ENCODE assay signal across 16 cellular contexts in the genomic region with DNA sequence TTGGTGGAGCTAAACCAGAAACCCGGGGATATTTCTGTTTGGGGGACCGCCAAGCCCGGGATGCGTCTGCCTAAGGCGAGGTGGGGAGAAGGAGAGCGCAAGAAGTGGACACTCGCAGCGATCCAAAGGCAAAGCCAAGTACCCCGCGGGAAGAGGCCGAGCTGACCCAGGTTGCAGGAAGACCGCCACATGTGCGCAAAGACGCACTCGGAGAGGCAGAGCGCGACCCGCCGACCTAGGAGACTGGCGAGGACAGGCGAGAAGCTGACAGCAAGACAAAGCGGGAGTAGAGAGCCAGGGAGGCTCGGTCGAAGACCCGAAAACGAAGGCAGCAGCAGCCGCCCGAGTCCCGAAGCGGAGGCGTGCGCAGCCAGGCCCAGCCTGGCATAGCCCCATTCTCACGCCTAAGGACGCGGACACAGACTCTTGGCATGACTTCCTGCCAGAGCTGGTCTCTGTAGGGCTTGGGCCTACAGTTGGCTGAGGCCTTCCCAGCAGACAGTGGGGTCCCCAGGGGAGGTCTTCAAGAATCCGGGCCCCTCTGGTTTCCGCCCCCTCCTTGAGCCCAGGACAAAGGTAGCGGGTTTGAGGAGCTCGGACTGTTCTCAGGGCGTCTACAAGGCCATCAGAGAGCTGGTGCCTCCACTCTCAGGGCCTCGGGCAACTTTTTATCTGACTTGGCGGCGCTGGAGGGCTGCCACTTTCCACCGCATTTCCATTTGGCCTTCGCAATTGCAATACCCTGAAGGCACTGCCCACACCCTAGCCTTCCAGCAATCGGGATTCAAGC. TPM values are rescaled to one million over a fixed set of nuclear protein-coding genes. Genes with fewer than 3 reads are reported as not detected.
DNase-seq lines count a peak whose midpoint lies in the region; TF ChIP-seq lines count a peak whose summit lies in the region.
"Had no signal": no experiment of that assay in that cellular context is flagged by ENCODE, and none has a peak within 500 bp of the region (broad histone marks: within the 10 kb centered on the region; RNA-seq: fewer than 3 reads in every experiment).

No MANE protein-coding gene starts in this region.

- H3K36me3 ChIP-seq in HUES64 (ENCODE audit: insufficient read depth, low read length) (no peaks in the 10 kb centered on the region), osteoblast (ENCODE audit: insufficient read depth, low read length) (no peaks in the 10 kb centered on the region)
- H3K36me3 ChIP-seq: right lobe of liver had no signal

- peaks cover 5% of the 10 kb centered on the region for H4K20me1 ChIP-seq in osteoblast (ENCODE audit: insufficient read depth, low read length)

- no peak overlapping the region for H2AFZ ChIP-seq in osteoblast (ENCODE audit: low read length)

- H3K4me1 Mint-ChIP-seq in glutamatergic neuron (ENCODE audit: low read depth, unreplicated experiment): peaks cover 11% of the 10 kb centered on the region

- H3K27ac ChIP-seq in HUES64 (ENCODE audit: low read depth, low read length) (no peak overlapping the region), osteoblast (ENCODE audit: low read depth, low read length) (no peak overlapping the region)
- H3K27ac ChIP-seq: right lobe of liver had no signal

- TF ChIP-seq CTCF in glutamatergic neuron (IDR thresholded peaks at IDR 0.05; ENCODE audit: partially characterized antibody, unreplicated experiment) (no peak), osteoblast (IDR thresholded peaks at IDR 0.05; ENCODE audit: extremely low read depth, low read depth, low read length) (no peak)

- H3K27me3 ChIP-seq in HUES64 (ENCODE audit: insufficient read depth, low read length) (peaks cover 90% of the 10 kb centered on the region), osteoblast (ENCODE audit: insufficient read depth, low read length) (peaks cover 73% of the 10 kb centered on the region)

- 6% methylated on average over 46 of the region's 46 CpGs for WGBS in HUES64

- H3K27me3 Mint-ChIP-seq in glutamatergic neuron (ENCODE audit: unreplicated experiment): peaks cover 7% of the 10 kb centered on the region
- H3K27me3 Mint-ChIP-seq: memory B cell had no signal

- no peak overlapping the region for H3K27ac Mint-ChIP-seq in glutamatergic neuron (ENCODE audit: unreplicated experiment)

- H3K9me3 Mint-ChIP-seq in glutamatergic neuron (ENCODE audit: unreplicated experiment): peaks cover under 1% of the 10 kb centered on the region
- H3K9me3 Mint-ChIP-seq: memory B cell had no signal

- H3K4me1 ChIP-seq in HUES64 (ENCODE audit: insufficient read depth, low read length) (peaks cover 42% of the 10 kb centered on the region), osteoblast (ENCODE audit: insufficient read depth, low read length) (no peaks in the 10 kb centered on the region)

- DNase-seq in ELF-1 (ENCODE audit: low read depth, low spot score) (peak; percentile 72), glutamatergic neuron (peak; percentile 14), osteoblast (ENCODE audit: insufficient read length, low spot score, missing footprints) (peak; percentile 61), NCI-H1092 treated with DMSO at 0.1 percent for 48 hours (lab: John Stamatoyannopoulos, UW) (no peak), cerebellar cortex (ENCODE audit: low spot score) (no peak), SW480 (ENCODE audit: low spot score) (no peak)
- DNase-seq: activated CD4-positive, alpha-beta T cell treated with anti-CD3 and anti-CD28 coated beads for 1 hour; activated naive CD4-positive, alpha-beta T cell treated with Interleukin-2 at 50 U/mL for 16 hours; NCI-H1694 treated with DMSO at 0.1 percent for 48 hours; nucleus accumbens; right lobe of liver; SHP77 treated with DMSO at 0.1 percent for 48 hours; stimulated activated CD4-positive, alpha-beta T cell treated with anti-CD3 and anti-CD28 coated beads, Interleukin-1b, Interleukin-23, amount 100 ng/mL, for 48 hours; T-helper 2 cell had no signal

- H3K4me3 Mint-ChIP-seq in glutamatergic neuron (ENCODE audit: unreplicated experiment): no peak overlapping the region

- H3K9me3 ChIP-seq in HUES64 (ENCODE audit: insufficient read depth, low read depth, low read length): no peaks in the 10 kb centered on the region
- H3K9me3 ChIP-seq in osteoblast (ENCODE audit: low read depth, low read length): no peaks in the 10 kb centered on the region
- H3K9me3 ChIP-seq: right lobe of liver had no signal

- H3K9ac ChIP-seq in HUES64 (ENCODE audit: low read depth, low read length): no peak overlapping the region

- H3K36me3 Mint-ChIP-seq in glutamatergic neuron (ENCODE audit: unreplicated experiment): no peaks in the 10 kb centered on the region
- H3K36me3 Mint-ChIP-seq: memory B cell had no signal

- H3K79me2 ChIP-seq in osteoblast (ENCODE audit: insufficient read depth, low read length): no peaks in the 10 kb centered on the region

- no peak overlapping the region for H3K4me2 ChIP-seq in osteoblast (ENCODE audit: insufficient read depth, low read length)

- peak overlapping the region; percentile 29 for H3K4me3 ChIP-seq in HUES64 (ENCODE audit: low read length)
- H3K4me3 ChIP-seq in osteoblast (ENCODE audit: insufficient read depth, low read length): no peak overlapping the region

RNA-seq across cellular contexts. Expression of a gene that starts 49.8 kb away (rescaled TPM):
- polyA plus RNA-seq in HUES64 (2013, experiment 1 of 2): 34.7 TPM
- 31.5 TPM for polyA plus RNA-seq in HUES64 (2013, experiment 2 of 2)
- total RNA-seq in glutamatergic neuron (ENCODE audit: unreplicated experiment) (59.0 TPM), osteoblast (14.7 and 14.8 TPM in 2 replicates)

Comparison
In these comparisons a context has a peak if more than half of its experiments do, and no peak if none do; other contexts are left out.
1. DNase-seq: peak in ELF-1 (single experiment), glutamatergic neuron (single experiment) and osteoblast (single experiment); none in NCI-H1092 treated with DMSO at 0.1 percent for 48 hours (single experiment), cerebellar cortex (single experiment) and SW480 (single experiment).